Comparison of ENCODE assay signal across 1 cellular context in the genomic region with DNA sequence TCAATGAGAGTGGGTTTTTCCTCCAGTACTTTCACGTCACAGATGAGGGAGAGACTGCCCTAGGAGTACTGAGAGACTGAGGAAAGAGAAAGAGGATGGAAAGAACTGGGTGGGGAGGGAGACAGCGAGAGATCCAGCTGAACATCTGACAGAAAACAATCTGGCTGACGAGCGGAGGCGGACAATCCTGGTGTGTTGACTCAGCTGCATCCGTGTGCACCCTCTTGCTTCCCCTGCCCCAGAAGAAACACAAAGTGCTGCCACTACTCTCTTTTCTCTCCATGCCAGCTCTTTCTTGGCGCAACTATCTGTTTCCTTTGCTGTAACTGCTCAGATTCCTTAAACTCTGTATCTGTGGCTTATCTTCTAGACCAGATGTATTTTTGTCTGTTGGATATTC.
TF ChIP-seq lines count a peak whose summit lies in the region.

No MANE protein-coding gene starts in this region.

TF ChIP-seq in HepG2, 621 proteins besides CTCF, POLR2A, EP300 and RAD21 (continued from another document):
- TF ChIP-seq, protein P1, sequence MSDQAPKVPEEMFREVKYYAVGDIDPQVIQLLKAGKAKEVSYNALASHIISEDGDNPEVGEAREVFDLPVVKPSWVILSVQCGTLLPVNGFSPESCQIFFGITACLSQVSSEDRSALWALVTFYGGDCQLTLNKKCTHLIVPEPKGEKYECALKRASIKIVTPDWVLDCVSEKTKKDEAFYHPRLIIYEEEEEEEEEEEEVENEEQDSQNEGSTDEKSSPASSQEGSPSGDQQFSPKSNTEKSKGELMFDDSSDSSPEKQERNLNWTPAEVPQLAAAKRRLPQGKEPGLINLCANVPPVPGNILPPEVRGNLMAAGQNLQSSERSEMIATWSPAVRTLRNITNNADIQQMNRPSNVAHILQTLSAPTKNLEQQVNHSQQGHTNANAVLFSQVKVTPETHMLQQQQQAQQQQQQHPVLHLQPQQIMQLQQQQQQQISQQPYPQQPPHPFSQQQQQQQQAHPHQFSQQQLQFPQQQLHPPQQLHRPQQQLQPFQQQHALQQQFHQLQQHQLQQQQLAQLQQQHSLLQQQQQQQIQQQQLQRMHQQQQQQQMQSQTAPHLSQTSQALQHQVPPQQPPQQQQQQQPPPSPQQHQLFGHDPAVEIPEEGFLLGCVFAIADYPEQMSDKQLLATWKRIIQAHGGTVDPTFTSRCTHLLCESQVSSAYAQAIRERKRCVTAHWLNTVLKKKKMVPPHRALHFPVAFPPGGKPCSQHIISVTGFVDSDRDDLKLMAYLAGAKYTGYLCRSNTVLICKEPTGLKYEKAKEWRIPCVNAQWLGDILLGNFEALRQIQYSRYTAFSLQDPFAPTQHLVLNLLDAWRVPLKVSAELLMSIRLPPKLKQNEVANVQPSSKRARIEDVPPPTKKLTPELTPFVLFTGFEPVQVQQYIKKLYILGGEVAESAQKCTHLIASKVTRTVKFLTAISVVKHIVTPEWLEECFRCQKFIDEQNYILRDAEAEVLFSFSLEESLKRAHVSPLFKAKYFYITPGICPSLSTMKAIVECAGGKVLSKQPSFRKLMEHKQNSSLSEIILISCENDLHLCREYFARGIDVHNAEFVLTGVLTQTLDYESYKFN (CRISPR knock-in tag; conservative IDR thresholded peaks at IDR 0.05), result no peak
- TF ChIP-seq CREB1 (IDR thresholded peaks at IDR 0.05) (0 out of 2 replicates have a peak, but pooled peaks have one; percentile 32), CREB1 (CRISPR knock-in tag; IDR thresholded peaks at IDR 0.05) (no peak)
